ENCODE assay signal across 11 cellular contexts in genomic region chr21:42740405-42740909, GRCh38.
DNase-seq lines count a peak whose midpoint lies in the region; ATAC-seq and TF ChIP-seq lines count a peak whose summit lies in the region.
"Had no signal": no experiment of that assay in that cellular context is flagged by ENCODE, and none has a peak within 500 bp of the region (broad histone marks: within the 10 kb centered on the region; RNA-seq: fewer than 3 reads in every experiment).

No MANE protein-coding gene starts in this region.

- DNase-seq in activated naive CD8-positive, alpha-beta T cell treated with anti-CD3 and anti-CD28 coated beads, Interleukin-2, amount 10 ng/mL, durations not matched to agents 7 days and 5 days = no peak
- no peak for DNase-seq in activated naive CD8-positive, alpha-beta T cell treated with anti-CD3 and anti-CD28 coated beads for 36 hours
- DNase-seq in glutamatergic neuron = no peak
- no peak for DNase-seq in NCI-H446 (lab: John Stamatoyannopoulos, UW)
- DNase-seq: Caco-2 had no signal

- H3K36me3 Mint-ChIP-seq in activated naive CD8-positive, alpha-beta T cell treated with anti-CD3 and anti-CD28 coated beads, Interleukin-2, amount 10 ng/mL, durations not matched to agents 7 days and 5 days = peaks cover 5% of the 10 kb centered on the region
- H3K36me3 Mint-ChIP-seq in activated naive CD8-positive, alpha-beta T cell treated with anti-CD3 and anti-CD28 coated beads for 36 hours = no peaks in the 10 kb centered on the region
- H3K36me3 Mint-ChIP-seq in glutamatergic neuron (ENCODE audit: unreplicated experiment) = no peaks in the 10 kb centered on the region

- no peaks in the 10 kb centered on the region for H3K9me3 Mint-ChIP-seq in activated naive CD8-positive, alpha-beta T cell treated with anti-CD3 and anti-CD28 coated beads, Interleukin-2, amount 10 ng/mL, durations not matched to agents 7 days and 5 days
- no peaks in the 10 kb centered on the region for H3K9me3 Mint-ChIP-seq in activated naive CD8-positive, alpha-beta T cell treated with anti-CD3 and anti-CD28 coated beads for 36 hours
- H3K9me3 Mint-ChIP-seq in glutamatergic neuron (ENCODE audit: unreplicated experiment) = peaks cover 4% of the 10 kb centered on the region
- H3K9me3 Mint-ChIP-seq: GM23338 had no signal

- H3K27ac Mint-ChIP-seq in activated naive CD8-positive, alpha-beta T cell treated with anti-CD3 and anti-CD28 coated beads, Interleukin-2, amount 10 ng/mL, durations not matched to agents 7 days and 5 days = peak overlapping the region; percentile 39
- no peak overlapping the region for H3K27ac Mint-ChIP-seq in activated naive CD8-positive, alpha-beta T cell treated with anti-CD3 and anti-CD28 coated beads for 36 hours
- peak overlapping the region; percentile 57 for H3K27ac Mint-ChIP-seq in glutamatergic neuron (ENCODE audit: unreplicated experiment)
- H3K27ac Mint-ChIP-seq: B cell, GM23338 had no signal

- H3K4me3 Mint-ChIP-seq in activated naive CD8-positive, alpha-beta T cell treated with anti-CD3 and anti-CD28 coated beads, Interleukin-2, amount 10 ng/mL, durations not matched to agents 7 days and 5 days = no peak overlapping the region
- H3K4me3 Mint-ChIP-seq in activated naive CD8-positive, alpha-beta T cell treated with anti-CD3 and anti-CD28 coated beads for 36 hours = no peak overlapping the region
- no peak overlapping the region for H3K4me3 Mint-ChIP-seq in glutamatergic neuron (ENCODE audit: unreplicated experiment)
- H3K4me3 Mint-ChIP-seq: B cell, GM23338 had no signal

- H3K27ac ChIP-seq in VCaP = peak overlapping the region; percentile 5; the same call in 1 of the 2 replicates

- no peak for TF ChIP-seq CTCF in VCaP (conservative IDR thresholded peaks at IDR 0.05)
- no peak for TF ChIP-seq CTCF in glutamatergic neuron (IDR thresholded peaks at IDR 0.05; ENCODE audit: partially characterized antibody, unreplicated experiment)

- ATAC-seq in activated naive CD8-positive, alpha-beta T cell treated with anti-CD3 and anti-CD28 coated beads, Interleukin-2, amount 10 ng/mL, durations not matched to agents 7 days and 5 days (ENCODE audit: low read depth) = no peak
- ATAC-seq in GM18520 (IDR thresholded peaks at IDR 0.05; ENCODE audit: unreplicated experiment) = no peak
- no peak for ATAC-seq in HG03460 (IDR thresholded peaks at IDR 0.05; ENCODE audit: unreplicated experiment)
- ATAC-seq: GM23338, HCT116 had no signal

- no peaks in the 10 kb centered on the region for H3K27me3 Mint-ChIP-seq in activated naive CD8-positive, alpha-beta T cell treated with anti-CD3 and anti-CD28 coated beads, Interleukin-2, amount 10 ng/mL, durations not matched to agents 7 days and 5 days
- no peaks in the 10 kb centered on the region for H3K27me3 Mint-ChIP-seq in activated naive CD8-positive, alpha-beta T cell treated with anti-CD3 and anti-CD28 coated beads for 36 hours
- peaks cover 7% of the 10 kb centered on the region for H3K27me3 Mint-ChIP-seq in glutamatergic neuron (ENCODE audit: unreplicated experiment)
- H3K27me3 Mint-ChIP-seq: B cell had no signal

- peaks cover 27% of the 10 kb centered on the region for H3K4me1 Mint-ChIP-seq in activated naive CD8-positive, alpha-beta T cell treated with anti-CD3 and anti-CD28 coated beads, Interleukin-2, amount 10 ng/mL, durations not matched to agents 7 days and 5 days
- H3K4me1 Mint-ChIP-seq in activated naive CD8-positive, alpha-beta T cell treated with anti-CD3 and anti-CD28 coated beads for 36 hours = peaks cover 24% of the 10 kb centered on the region
- peaks cover 6% of the 10 kb centered on the region for H3K4me1 Mint-ChIP-seq in glutamatergic neuron (ENCODE audit: low read depth, unreplicated experiment)

- POLR2A ChIA-PET in activated naive CD8-positive, alpha-beta T cell treated with anti-CD3 and anti-CD28 coated beads, Interleukin-2, amount 10 ng/mL, durations not matched to agents 7 days and 5 days (lab: Charles Lee) = interaction anchor here (0.9 kb wide), 1 partner anchor 56 kb away, joined by 3 read pairs; no protein-coding TSS in a partner anchor
